20 cellular contexts compared by ENCODE assay signal in the genomic region with DNA sequence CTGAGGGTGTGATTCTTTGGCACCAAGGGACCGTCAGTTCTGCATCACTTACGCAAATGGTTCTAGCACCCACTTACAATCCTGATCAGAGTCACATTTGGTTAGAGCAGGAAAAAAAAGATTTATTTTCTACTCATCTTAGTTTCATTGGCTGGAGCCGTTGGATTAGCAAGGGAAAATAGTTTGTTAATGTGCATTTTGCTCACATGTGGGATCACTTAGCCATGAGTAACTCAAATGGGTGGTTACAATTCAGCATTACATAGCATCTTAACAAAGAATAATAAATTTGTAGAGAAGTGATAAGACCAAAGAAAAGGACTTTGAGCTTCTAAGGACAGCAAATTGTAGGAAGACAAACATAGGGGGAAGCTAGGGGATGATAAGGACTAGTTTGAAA.
A peak's percentile ranks its signal among the peaks of the same experiment; 100 is the strongest.
DNase-seq lines count a peak whose midpoint lies in the region; ATAC-seq and TF ChIP-seq lines count a peak whose summit lies in the region.
"Had no signal": no experiment of that assay in that cellular context is flagged by ENCODE, and none has a peak within 500 bp of the region (broad histone marks: within the 10 kb centered on the region; RNA-seq: fewer than 3 reads in every experiment).

No MANE protein-coding gene starts in this region.

- peaks cover 6% of the 10 kb centered on the region for H3K9me3 Mint-ChIP-seq in activated CD4-positive, alpha-beta T cell treated with anti-CD3 and anti-CD28 coated beads, Interleukin-2, amount 10 ng/mL, durations not matched to agents 24 days and 14 days
- H3K9me3 Mint-ChIP-seq in activated CD8-positive, alpha-beta T cell treated with anti-CD3 and anti-CD28 coated beads for 36 hours = peaks cover 15% of the 10 kb centered on the region
- H3K9me3 Mint-ChIP-seq in MCF 10A (ENCODE audit: unreplicated experiment) = no peaks in the 10 kb centered on the region

- BruUV-seq in MCF 10A (replicated peaks; lab: Mats Ljungman, UMichigan) = no TSS peak

- no peak for TF ChIP-seq CTCF in AG10803 (conservative IDR thresholded peaks at IDR 0.05; ENCODE audit: low read length)
- TF ChIP-seq CTCF in activated CD8-positive, alpha-beta T cell treated with anti-CD3 and anti-CD28 coated beads for 36 hours (IDR thresholded peaks at IDR 0.05) = no peak
- TF ChIP-seq CTCF in MCF 10A (IDR thresholded peaks at IDR 0.05; ENCODE audit: unreplicated experiment) = no peak
- TF ChIP-seq CTCF in ascending aorta (IDR thresholded peaks at IDR 0.05) = no peak

- no peak for DNase-seq in activated CD4-positive, alpha-beta T cell treated with anti-CD3 and anti-CD28 coated beads, Interleukin-2, amount 10 ng/mL, durations not matched to agents 24 days and 14 days
- DNase-seq in activated CD4-positive, alpha-beta T cell treated with anti-CD3 and anti-CD28 coated beads for 48 hours = no peak
- peak; percentile 86 for DNase-seq in AG10803 (ENCODE audit: low read depth)
- DNase-seq in activated CD8-positive, alpha-beta T cell treated with anti-CD3 and anti-CD28 coated beads for 36 hours = no peak
- peak; percentile 93 for DNase-seq in fibroblast of peridontal ligament (ENCODE audit: extremely low read depth)
- DNase-seq in MCF 10A (ENCODE audit: unreplicated experiment) = no peak
- DNase-seq in ascending aorta (ENCODE audit: low spot score in 2 of 2) = no peak
- DNase-seq: activated naive CD4-positive, alpha-beta T cell treated with anti-CD3 and anti-CD28 coated beads, Interleukin-2, amount 50 U/mL, for 16 hours; effector CD4-positive, alpha-beta T cell; hypothalamus; left lung; NCI-H2081 treated with DMSO at 0.1 percent for 48 hours; NCI-H82; occipital lobe; stimulated activated CD8-positive, alpha-beta memory T cell treated with anti-CD3 and anti-CD28 coated beads, Interleukin-4, amount 100 ng/mL, for 48 hours had no signal

- CTCF ChIA-PET in activated CD8-positive, alpha-beta T cell treated with anti-CD3 and anti-CD28 coated beads for 36 hours (lab: Charles Lee) = interaction anchor here (0.8 kb wide), 1 partner anchor 48 kb away, joined by 3 read pairs; no protein-coding TSS in a partner anchor
- CTCF ChIA-PET in MCF 10A (lab: Yijun Ruan, JAX) = no interaction called here

- H3K27ac Mint-ChIP-seq in activated CD4-positive, alpha-beta T cell treated with anti-CD3 and anti-CD28 coated beads, Interleukin-2, amount 10 ng/mL, durations not matched to agents 24 days and 14 days = peak overlapping the region; percentile 98
- peak overlapping the region; percentile 92 for H3K27ac Mint-ChIP-seq in activated CD8-positive, alpha-beta T cell treated with anti-CD3 and anti-CD28 coated beads for 36 hours
- no peak overlapping the region for H3K27ac Mint-ChIP-seq in MCF 10A (ENCODE audit: low read depth, unreplicated experiment)
- H3K27ac Mint-ChIP-seq: IgD-negative memory B cell had no signal

- no peaks in the 10 kb centered on the region for H3K27me3 ChIP-seq in ascending aorta
- H3K27me3 ChIP-seq: left lung had no signal

- H3K4me1 Mint-ChIP-seq in activated CD4-positive, alpha-beta T cell treated with anti-CD3 and anti-CD28 coated beads, Interleukin-2, amount 10 ng/mL, durations not matched to agents 24 days and 14 days = peaks cover 65% of the 10 kb centered on the region
- peaks cover 44% of the 10 kb centered on the region for H3K4me1 Mint-ChIP-seq in activated CD8-positive, alpha-beta T cell treated with anti-CD3 and anti-CD28 coated beads for 36 hours (ENCODE audit: low read depth)
- H3K4me1 Mint-ChIP-seq in MCF 10A (ENCODE audit: insufficient read depth, unreplicated experiment) = peaks cover 31% of the 10 kb centered on the region

- no peak for ATAC-seq in activated CD8-positive, alpha-beta T cell treated with anti-CD3 and anti-CD28 coated beads for 36 hours
- ATAC-seq in HG02970 (IDR thresholded peaks at IDR 0.05; ENCODE audit: low FRiP score, unreplicated experiment) = no peak
- ATAC-seq: A549, left lung had no signal

- peaks cover 63% of the 10 kb centered on the region for H3K36me3 Mint-ChIP-seq in activated CD4-positive, alpha-beta T cell treated with anti-CD3 and anti-CD28 coated beads, Interleukin-2, amount 10 ng/mL, durations not matched to agents 24 days and 14 days (ENCODE audit: low read depth)
- peaks cover 22% of the 10 kb centered on the region for H3K36me3 Mint-ChIP-seq in activated CD8-positive, alpha-beta T cell treated with anti-CD3 and anti-CD28 coated beads for 36 hours (ENCODE audit: low read depth)
- H3K36me3 Mint-ChIP-seq in MCF 10A (ENCODE audit: insufficient read depth, unreplicated experiment) = no peaks in the 10 kb centered on the region
- H3K36me3 Mint-ChIP-seq: IgD-negative memory B cell had no signal

- intact Hi-C loops in activated CD4-positive, alpha-beta T cell treated with anti-CD3 and anti-CD28 coated beads, Interleukin-2, amount 10 ng/mL, durations not matched to agents 24 days and 14 days (cut with micrococcal nuclease) = loop anchor here (5.0 kb wide), 1 partner anchor 162 kb away; no protein-coding TSS in a partner anchor
- intact Hi-C loops in activated CD8-positive, alpha-beta T cell treated with anti-CD3 and anti-CD28 coated beads for 36 hours (cut with micrococcal nuclease) = loop anchor here (5.0 kb wide), 2 partner anchors 42 to 63 kb away; no protein-coding TSS in a partner anchor
- intact Hi-C loops in MCF 10A (cut with micrococcal nuclease) (no loop called here), ascending aorta (cut with DNase I) (no loop called here)

- H3K36me3 ChIP-seq in ascending aorta = no peaks in the 10 kb centered on the region
- H3K36me3 ChIP-seq: left lung had no signal

- H3K4me3 Mint-ChIP-seq in activated CD4-positive, alpha-beta T cell treated with anti-CD3 and anti-CD28 coated beads, Interleukin-2, amount 10 ng/mL, durations not matched to agents 24 days and 14 days = peak overlapping the region; percentile 36
- H3K4me3 Mint-ChIP-seq in activated CD8-positive, alpha-beta T cell treated with anti-CD3 and anti-CD28 coated beads for 36 hours = no peak overlapping the region
- H3K4me3 Mint-ChIP-seq in MCF 10A (ENCODE audit: unreplicated experiment) = no peak overlapping the region
- H3K4me3 Mint-ChIP-seq: CD14-positive monocyte had no signal

- H3K9me3 ChIP-seq in ascending aorta = no peaks in the 10 kb centered on the region

- no peaks in the 10 kb centered on the region for H3K27me3 Mint-ChIP-seq in activated CD4-positive, alpha-beta T cell treated with anti-CD3 and anti-CD28 coated beads, Interleukin-2, amount 10 ng/mL, durations not matched to agents 24 days and 14 days
- no peaks in the 10 kb centered on the region for H3K27me3 Mint-ChIP-seq in activated CD8-positive, alpha-beta T cell treated with anti-CD3 and anti-CD28 coated beads for 36 hours
- no peaks in the 10 kb centered on the region for H3K27me3 Mint-ChIP-seq in MCF 10A (ENCODE audit: insufficient read depth, unreplicated experiment)

- no peaks in the 10 kb centered on the region for H3K4me1 ChIP-seq in ascending aorta
- H3K4me1 ChIP-seq: A549 had no signal

- POLR2A ChIA-PET in activated CD8-positive, alpha-beta T cell treated with anti-CD3 and anti-CD28 coated beads for 36 hours (lab: Charles Lee) = interaction anchor here (1.0 to 4.4 kb wide), 2 partner anchors 12 to 45 kb away, joined by 7 to 39 read pairs; no protein-coding TSS in a partner anchor
- POLR2A ChIA-PET in MCF 10A (lab: Yijun Ruan, JAX) = interaction anchor here (1.4 kb wide), 1 partner anchor 14 kb away, joined by 4 read pairs; no protein-coding TSS in a partner anchor

- H3K27ac ChIP-seq in ascending aorta = no peak overlapping the region
- H3K27ac ChIP-seq: A549, left lung, SK-N-MC had no signal

- H3K4me3 ChIP-seq in AG10803 (ENCODE audit: low read length) = no peak overlapping the region
- H3K4me3 ChIP-seq in ascending aorta = no peak overlapping the region
- H3K4me3 ChIP-seq: A549, left lung, SK-N-MC had no signal

Comparison
In these comparisons a context has a peak if more than half of its experiments do, and no peak if none do; other contexts are left out.
1. DNase-seq: peak in AG10803 (single experiment) and fibroblast of peridontal ligament (single experiment); none in activated CD4-positive, alpha-beta T cell treated with anti-CD3 and anti-CD28 coated beads, Interleukin-2, amount 10 ng/mL, durations not matched to agents 24 days and 14 days (single experiment), activated CD4-positive, alpha-beta T cell treated with anti-CD3 and anti-CD28 coated beads for 48 hours (single experiment), activated CD8-positive, alpha-beta T cell treated with anti-CD3 and anti-CD28 coated beads for 36 hours (single experiment), MCF 10A (single experiment) and ascending aorta (0 of 2).
2. intact Hi-C loops: an anchor here in activated CD4-positive, alpha-beta T cell treated with anti-CD3 and anti-CD28 coated beads, Interleukin-2, amount 10 ng/mL, durations not matched to agents 24 days and 14 days (5.0 kb wide) and activated CD8-positive, alpha-beta T cell treated with anti-CD3 and anti-CD28 coated beads for 36 hours (5.0 kb wide); none called in MCF 10A and ascending aorta.